In genomic region chr10:129941199-129942018, GRCh38 we compare ENCODE assay signal across 17 cellular contexts. TPM values are rescaled to one million over a fixed set of nuclear protein-coding genes. Genes with fewer than 3 reads are reported as not detected.
DNase-seq lines count a peak whose midpoint lies in the region; ATAC-seq and TF ChIP-seq lines count a peak whose summit lies in the region.
"Had no signal": no experiment of that assay in that cellular context is flagged by ENCODE, and none has a peak within 500 bp of the region (broad histone marks: within the 10 kb centered on the region; RNA-seq: fewer than 3 reads in every experiment).

No MANE protein-coding gene starts in this region.

- peaks cover 10% of the 10 kb centered on the region for H3K4me1 Mint-ChIP-seq in mesothelial cell of epicardium

- H3K79me2 ChIP-seq in osteoblast (ENCODE audit: insufficient read depth, low read length): peaks cover 97% of the 10 kb centered on the region

- H3K9me3 Mint-ChIP-seq in mesothelial cell of epicardium: peaks cover 4% of the 10 kb centered on the region

- H3K27me3 ChIP-seq in osteoblast (ENCODE audit: insufficient read depth, low read length) (no peaks in the 10 kb centered on the region), stomach (peaks cover 0 to 36% (median 0%) of the 10 kb centered on the region in 3 donors)
- H3K27me3 ChIP-seq: BLaER1 treated with 17β-estradiol and CSF1 and Interleukin-3, amounts not matched to agents 10 nM and 100 nM had no signal

- intact Hi-C loops in Right ventricle myocardium superior (cut with DNase I): no loop called here
- intact Hi-C loops in left ventricle myocardium superior (cut with micrococcal nuclease): no loop called here
- intact Hi-C loops in stomach (cut with DNase I; ENCODE audit: low total_unique reads): no loop called here

- no peak overlapping the region for H3K4me3 Mint-ChIP-seq in mesothelial cell of epicardium

- peaks cover 43% of the 10 kb centered on the region for H4K20me1 ChIP-seq in osteoblast (ENCODE audit: insufficient read depth, low read length)
- H4K20me1 ChIP-seq: BLaER1 treated with 17β-estradiol and CSF1 and Interleukin-3, amounts not matched to agents 10 nM and 100 nM had no signal

- H3K36me3 Mint-ChIP-seq in mesothelial cell of epicardium: no peaks in the 10 kb centered on the region

- H2AFZ ChIP-seq in osteoblast (ENCODE audit: low read length): no peak overlapping the region

- 81 to 92% (median 84%) methylated on average over 16 of the region's 16 CpGs for WGBS in stomach, 5 donors

- no peak for TF ChIP-seq POLR2A in stomach (IDR thresholded peaks at IDR 0.05)

- H3K27me3 Mint-ChIP-seq in mesothelial cell of epicardium (ENCODE audit: low read depth): peaks cover 20% of the 10 kb centered on the region

- no peak overlapping the region for H3K27ac ChIP-seq in osteoblast (ENCODE audit: low read depth, low read length)
- H3K27ac ChIP-seq in stomach: no peak overlapping the region
- H3K27ac ChIP-seq: A549; BLaER1 treated with 17β-estradiol and CSF1 and Interleukin-3, amounts not matched to agents 10 nM and 100 nM had no signal

- H3K36me3 ChIP-seq in osteoblast (ENCODE audit: insufficient read depth, low read length) (peaks cover 12% of the 10 kb centered on the region), stomach (no peaks in the 10 kb centered on the region)
- H3K36me3 ChIP-seq: BLaER1 treated with 17β-estradiol and CSF1 and Interleukin-3, amounts not matched to agents 10 nM and 100 nM had no signal

- H3K4me3 ChIP-seq in osteoblast (ENCODE audit: insufficient read depth, low read length): no peak overlapping the region
- H3K4me3 ChIP-seq in stomach: no peak overlapping the region
- H3K4me3 ChIP-seq: A549; BLaER1 treated with 17β-estradiol and CSF1 and Interleukin-3, amounts not matched to agents 10 nM and 100 nM had no signal

- no peak overlapping the region for H3K4me2 ChIP-seq in osteoblast (ENCODE audit: insufficient read depth, low read length)
- H3K4me2 ChIP-seq: A549; BLaER1 treated with 17β-estradiol and CSF1 and Interleukin-3, amounts not matched to agents 10 nM and 100 nM had no signal

- H3K9me3 ChIP-seq in osteoblast (ENCODE audit: low read depth, low read length) (no peaks in the 10 kb centered on the region), stomach (no peaks in the 10 kb centered on the region)
- H3K9me3 ChIP-seq: A549; BLaER1 treated with 17β-estradiol and CSF1 and Interleukin-3, amounts not matched to agents 10 nM and 100 nM had no signal

- ATAC-seq in Right ventricle myocardium superior (ENCODE audit: poor library complexity) (no peak), left ventricle myocardium superior (no peak)
- ATAC-seq: A549 had no signal

- peak; percentile 37 for DNase-seq in Right ventricle myocardium superior
- DNase-seq in left ventricle myocardium superior: no peak
- peak; percentile 70 for DNase-seq in left kidney (ENCODE audit: low read depth, low spot score)
- DNase-seq in osteoblast (ENCODE audit: insufficient read length, low spot score, missing footprints): peak; percentile 61
- DNase-seq in stomach: peak; percentile 20
- no peak for DNase-seq in DMS153 treated with DMSO at 0.1 percent for 48 hours (lab: John Stamatoyannopoulos, UW; ENCODE audit: unreplicated experiment)
- no peak for DNase-seq in mesothelial cell of epicardium (ENCODE audit: low spot score in 2 of 2, unreplicated experiment in 2 of 2)
- DNase-seq: DMS 273 treated with DMSO at 0.1 percent for 48 hours, GF-D8, GOT3, KBM-7, NCI-H146, NCI-H2081, NCI-H748 treated with DMSO at 0.1 percent for 48 hours had no signal

- peaks cover 19% of the 10 kb centered on the region for H3K4me1 ChIP-seq in osteoblast (ENCODE audit: insufficient read depth, low read length)
- H3K4me1 ChIP-seq in stomach: no peaks in the 10 kb centered on the region
- H3K4me1 ChIP-seq: A549 had no signal

- H3K27ac Mint-ChIP-seq in mesothelial cell of epicardium: no peak overlapping the region

- TF ChIP-seq EP300 in stomach (IDR thresholded peaks at IDR 0.05): no peak

- TF ChIP-seq CTCF in osteoblast (IDR thresholded peaks at IDR 0.05; ENCODE audit: extremely low read depth, low read depth, low read length): no peak
- no peak for TF ChIP-seq CTCF in stomach (IDR thresholded peaks at IDR 0.05)
- no peak for TF ChIP-seq CTCF in mesothelial cell of epicardium (IDR thresholded peaks at IDR 0.05; ENCODE audit: unreplicated experiment)

RNA-seq across cellular contexts. Expression of gene EBF3, which starts 22.7 kb away (rescaled TPM):
- total RNA-seq in Right ventricle myocardium superior (6.2 TPM), left ventricle myocardium superior (7.1 TPM), osteoblast (31.8 and 35.4 TPM in 2 replicates), stomach (1 to 10 TPM in 1 of 5 donors, under 1 TPM in 1, not detected in 3; 0.58 to 7.3 TPM), mesothelial cell of epicardium (1.1 to 1.4 TPM (median 1.2 TPM) in 3 replicates)
- polyA plus RNA-seq in stomach: under 1 TPM; 0.19 to 0.63 (median 0.31) TPM
- total RNA-seq: NCI-H460 had no signal

Comparison
In these comparisons a context has a peak if more than half of its experiments do, and no peak if none do; other contexts are left out.
1. DNase-seq: peak in Right ventricle myocardium superior (single experiment), left kidney (single experiment), osteoblast (single experiment) and stomach (single experiment); none in left ventricle myocardium superior (single experiment), DMS153 treated with DMSO at 0.1 percent for 48 hours (single experiment) and mesothelial cell of epicardium (0 of 2).